Comparison of ENCODE assay signal across 23 cellular contexts in genomic region chr11:32262367-32262766, GRCh38.
"Had no signal": no experiment of that assay in that cellular context is flagged by ENCODE, and none has a peak within 500 bp of the region (broad histone marks: within the 10 kb centered on the region; RNA-seq: fewer than 3 reads in every experiment).

No MANE protein-coding gene starts in this region.

- H3K27ac Mint-ChIP-seq: IgD-negative memory B cell had no signal

- H3K27ac ChIP-seq: HL-60, KMS-11, SJCRH30 had no signal

- H3K36me3 Mint-ChIP-seq: IgD-negative memory B cell had no signal

- H3K27me3 ChIP-seq: SJCRH30 had no signal

- H3K4me1 ChIP-seq: SJCRH30 had no signal

- H3K9ac ChIP-seq: KMS-11 had no signal

- H3K9me3 ChIP-seq: SJCRH30 had no signal

- H3K4me3 Mint-ChIP-seq: IgD-negative memory B cell had no signal

- H3K36me3 ChIP-seq: SJCRH30 had no signal

- H3K4me3 ChIP-seq: K562, SJCRH30 had no signal

- H3K4me1 Mint-ChIP-seq: IgD-negative memory B cell had no signal

- DNase-seq: Kasumi-1, MM.1S, NCI-H1092 treated with DMSO at 0.1 percent for 48 hours, NCI-H1436, NCI-H187, NCI-H2029, NCI-H2081 treated with DMSO at 0.1 percent for 48 hours, NCI-H2171, NCI-H226, NCI-H446 treated with DMSO at 0.1 percent for 48 hours, NCI-H524 treated with DMSO at 0.1 percent for 48 hours, NCI-H69, NCI-H774, PC-3, SHP77 treated with DMSO at 0.1 percent for 48 hours, SJCRH30 had no signal

- ATAC-seq: K562, Panc1, PC-3, Right ventricle myocardium inferior, SK-N-SH treated with all-trans-retinoic acid at 6 μM for 48 hours had no signal
